ENCODE assay signal across 13 cellular contexts in genomic region chr5:116472274-116472673, GRCh38.
"Had no signal": no experiment of that assay in that cellular context is flagged by ENCODE, and none has a peak within 500 bp of the region (broad histone marks: within the 10 kb centered on the region; RNA-seq: fewer than 3 reads in every experiment).

No MANE protein-coding gene starts in this region.

- DNase-seq: activated CD4-positive, alpha-beta T cell treated with anti-CD3 and anti-CD28 coated beads for 4 hours; activated CD8-positive, alpha-beta memory T cell treated with anti-CD3 and anti-CD28 coated beads, Interleukin-2, amount 50 U/mL, for 48 hours; activated CD8-positive, alpha-beta T cell treated with anti-CD3 and anti-CD28 coated beads, Interleukin-2, amount 10 ng/mL, durations not matched to agents 7 days and 5 days; activated naive CD4-positive, alpha-beta T cell treated with Interleukin-2 at 50 U/mL for 16 hours; gastrocnemius medialis; kidney; posterior cingulate gyrus; right lobe of liver; T-cell; T1000; tibial artery had no signal

- H3K27ac ChIP-seq: gastrocnemius medialis, neutrophil, right lobe of liver, tibial artery had no signal

- H3K4me1 ChIP-seq: gastrocnemius medialis, right lobe of liver, tibial artery had no signal

- H3K27me3 ChIP-seq: gastrocnemius medialis, neutrophil, right lobe of liver, tibial artery had no signal

- H3K9me3 ChIP-seq: gastrocnemius medialis had no signal

- ATAC-seq: activated CD8-positive, alpha-beta T cell treated with anti-CD3 and anti-CD28 coated beads, Interleukin-2, amount 10 ng/mL, durations not matched to agents 7 days and 5 days; gastrocnemius medialis; right lobe of liver; stimulated activated memory B cell treated with anti-CD40 and anti-IgM and Interleukin-4, amounts not matched to agents 10 μg/mL and 1 μg/mL and 100 μg/mL, for 72 hours; T-cell had no signal

- H3K36me3 ChIP-seq: gastrocnemius medialis, neutrophil, right lobe of liver had no signal

- H3K4me3 ChIP-seq: gastrocnemius medialis, right lobe of liver, tibial artery had no signal
